In genomic region chr4:24614881-24615280, GRCh38 we compare ENCODE assay signal across 25 cellular contexts.
"Had no signal": no experiment of that assay in that cellular context is flagged by ENCODE, and none has a peak within 500 bp of the region (broad histone marks: within the 10 kb centered on the region; RNA-seq: fewer than 3 reads in every experiment).

No MANE protein-coding gene starts in this region.

- ATAC-seq: body of pancreas, Panc1 had no signal

- H3K4me3 Mint-ChIP-seq: activated CD4-positive, alpha-beta memory T cell treated with anti-CD3 and anti-CD28 coated beads, Interleukin-2, amount 10 ng/mL, durations not matched to agents 7 days and 5 days; activated naive CD4-positive, alpha-beta T cell treated with anti-CD3 and anti-CD28 coated beads for 36 hours had no signal

- H3K4me1 ChIP-seq: adrenal gland, body of pancreas, breast epithelium, SJCRH30 had no signal

- H3K27ac Mint-ChIP-seq: activated CD4-positive, alpha-beta memory T cell treated with anti-CD3 and anti-CD28 coated beads, Interleukin-2, amount 10 ng/mL, durations not matched to agents 7 days and 5 days; activated naive CD4-positive, alpha-beta T cell treated with anti-CD3 and anti-CD28 coated beads for 36 hours; activated naive CD4-positive, alpha-beta T cell treated with anti-CD3 and anti-CD28 coated beads, Interleukin-2, amount 50 U/mL, for 72 hours had no signal

- DNase-seq: activated CD4-positive, alpha-beta memory T cell treated with anti-CD3 and anti-CD28 coated beads, Interleukin-2, amount 10 ng/mL, durations not matched to agents 7 days and 5 days; activated CD4-positive, alpha-beta T cell treated with anti-CD3 and anti-CD28 coated beads for 48 hours; activated CD4-positive, CD25-positive, alpha-beta regulatory T cell; activated CD8-positive, alpha-beta memory T cell treated with anti-CD3 and anti-CD28 coated beads, Interleukin-2, amount 50 U/mL, for 48 hours; activated gamma-delta T cell treated with Interleukin-2 at 50 U/mL for 16 hours; activated naive CD4-positive, alpha-beta T cell treated with anti-CD3 and anti-CD28 coated beads for 36 hours; adrenal gland; body of pancreas; MM.1S; MV-4-11; NCI-H1092; NCI-H1436 treated with DMSO at 0.1 percent for 48 hours; NCI-H1694 treated with DMSO at 0.1 percent for 48 hours; NCI-H2029; NCI-H345; NCI-H524 treated with DMSO at 0.1 percent for 48 hours; SHP77; SJCRH30; T1000; WERI-Rb-1 had no signal

- H3K36me3 Mint-ChIP-seq: activated naive CD4-positive, alpha-beta T cell treated with anti-CD3 and anti-CD28 coated beads, Interleukin-2, amount 50 U/mL, for 72 hours had no signal

- H3K27ac ChIP-seq: adrenal gland, body of pancreas, breast epithelium, KMS-11, SJCRH30, SK-N-MC, WERI-Rb-1 had no signal

- H3K27me3 ChIP-seq: adrenal gland, body of pancreas, breast epithelium, SJCRH30 had no signal

- H3K9ac ChIP-seq: KMS-11 had no signal

- H3K4me3 ChIP-seq: adrenal gland, body of pancreas, breast epithelium, SJCRH30, SK-N-MC had no signal

- H3K9me3 ChIP-seq: adrenal gland, body of pancreas, SJCRH30 had no signal

- H3K9me3 Mint-ChIP-seq: activated CD4-positive, alpha-beta memory T cell treated with anti-CD3 and anti-CD28 coated beads, Interleukin-2, amount 10 ng/mL, durations not matched to agents 7 days and 5 days had no signal

- H3K36me3 ChIP-seq: adrenal gland, breast epithelium, SJCRH30, WERI-Rb-1 had no signal
